Comparison of ENCODE assay signal across 15 cellular contexts in the genomic region with DNA sequence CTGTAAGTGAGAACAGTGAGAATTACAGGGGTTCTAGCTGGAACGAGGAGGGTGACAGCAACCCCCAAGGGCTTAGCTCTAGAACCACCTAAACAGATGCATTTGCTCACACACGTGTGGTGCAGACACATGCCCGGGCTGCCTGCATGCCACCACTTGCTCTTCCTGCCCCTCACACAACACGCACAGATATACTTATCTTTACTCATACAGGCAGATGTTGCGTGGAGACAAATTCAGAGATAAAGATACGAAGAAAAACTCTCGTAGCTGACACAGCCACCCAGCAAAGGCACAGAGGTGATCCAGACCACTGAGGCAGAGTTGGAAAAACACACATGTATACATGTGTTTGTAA. TPM values are rescaled to one million over a fixed set of nuclear protein-coding genes. Genes with fewer than 3 reads are reported as not detected.
DNase-seq lines count a peak whose midpoint lies in the region; ATAC-seq and TF ChIP-seq lines count a peak whose summit lies in the region.
"Had no signal": no experiment of that assay in that cellular context is flagged by ENCODE, and none has a peak within 500 bp of the region (broad histone marks: within the 10 kb centered on the region; RNA-seq: fewer than 3 reads in every experiment).

No MANE protein-coding gene starts in this region.

- H3K27ac ChIP-seq in foreskin keratinocyte (peak overlapping the region; percentile 83), suprapubic skin (peak overlapping the region; percentile 68)
- H3K27ac ChIP-seq: A549 had no signal

- no peaks in the 10 kb centered on the region for H3K27me3 ChIP-seq in foreskin keratinocyte
- no peaks in the 10 kb centered on the region for H3K27me3 ChIP-seq in suprapubic skin

- H3K4me3 Mint-ChIP-seq in activated CD4-positive, alpha-beta T cell treated with anti-CD3 and anti-CD28 coated beads, Interleukin-2, amount 10 ng/mL, durations not matched to agents 24 days and 14 days = peak overlapping the region; percentile 65

- DNase-seq in activated CD4-positive, alpha-beta T cell treated with anti-CD3 and anti-CD28 coated beads, Interleukin-2, amount 10 ng/mL, durations not matched to agents 24 days and 14 days = no peak
- DNase-seq in activated CD4-positive, alpha-beta T cell treated with anti-CD3 and anti-CD28 coated beads for 4 hours = no peak
- peak; percentile 72 for DNase-seq in UCSD-AML1 (lab: John Stamatoyannopoulos, UW; ENCODE audit: unreplicated experiment)
- DNase-seq in foreskin keratinocyte = peak; percentile 67 to 86
- DNase-seq in suprapubic skin (ENCODE audit: low spot score in 2 of 2) = no peak
- DNase-seq in epidermal melanocyte (ENCODE audit: insufficient read length, low spot score) = no peak
- DNase-seq in SHP77 (lab: John Stamatoyannopoulos, UW) = no peak
- DNase-seq in DMS153 (lab: John Stamatoyannopoulos, UW) = no peak
- DNase-seq: activated CD4-positive, CD25-positive, alpha-beta regulatory T cell; activated effector memory CD4-positive, alpha-beta T cell treated with anti-CD3 and anti-CD28 coated beads, Interleukin-2, amount 50 U/mL, for 16 hours; DMS79 treated with DMSO at 0.1 percent for 48 hours; NCI-H226; stimulated activated CD4-positive, alpha-beta T cell treated with anti-CD3 and anti-CD28 coated beads, Interleukin-4, amount 100 ng/mL, for 24 hours had no signal

- WGBS in suprapubic skin = 42% methylated on average over 7 of the region's 7 CpGs

- H3K4me1 ChIP-seq in foreskin keratinocyte (peaks cover 20% of the 10 kb centered on the region), suprapubic skin (peaks cover 37% of the 10 kb centered on the region)
- H3K4me1 ChIP-seq: A549 had no signal

- H3K27ac Mint-ChIP-seq in activated CD4-positive, alpha-beta T cell treated with anti-CD3 and anti-CD28 coated beads, Interleukin-2, amount 10 ng/mL, durations not matched to agents 24 days and 14 days = peak overlapping the region; percentile 2

- TF ChIP-seq POLR2A in suprapubic skin (IDR thresholded peaks at IDR 0.05) = no peak

- peaks cover 26% of the 10 kb centered on the region for H3K36me3 ChIP-seq in suprapubic skin
- H3K36me3 ChIP-seq: prostate gland had no signal

- no peak for TF ChIP-seq EP300 in suprapubic skin (IDR thresholded peaks at IDR 0.05)

- intact Hi-C loops in activated CD4-positive, alpha-beta T cell treated with anti-CD3 and anti-CD28 coated beads, Interleukin-2, amount 10 ng/mL, durations not matched to agents 24 days and 14 days (cut with micrococcal nuclease) = no loop called here

- no peaks in the 10 kb centered on the region for H3K9me3 Mint-ChIP-seq in activated CD4-positive, alpha-beta T cell treated with anti-CD3 and anti-CD28 coated beads, Interleukin-2, amount 10 ng/mL, durations not matched to agents 24 days and 14 days

- peak; percentile 93 for ATAC-seq in foreskin keratinocyte
- ATAC-seq: A549 had no signal

- H3K4me1 Mint-ChIP-seq in activated CD4-positive, alpha-beta T cell treated with anti-CD3 and anti-CD28 coated beads, Interleukin-2, amount 10 ng/mL, durations not matched to agents 24 days and 14 days = peaks cover 21% of the 10 kb centered on the region

- peaks cover 35% of the 10 kb centered on the region for H3K36me3 Mint-ChIP-seq in activated CD4-positive, alpha-beta T cell treated with anti-CD3 and anti-CD28 coated beads, Interleukin-2, amount 10 ng/mL, durations not matched to agents 24 days and 14 days (ENCODE audit: low read depth)

- no peaks in the 10 kb centered on the region for H3K9me3 ChIP-seq in suprapubic skin
- H3K9me3 ChIP-seq: A549, prostate gland had no signal

- H3K27me3 Mint-ChIP-seq in activated CD4-positive, alpha-beta T cell treated with anti-CD3 and anti-CD28 coated beads, Interleukin-2, amount 10 ng/mL, durations not matched to agents 24 days and 14 days = no peaks in the 10 kb centered on the region

- peak overlapping the region; percentile 9 for H3K4me3 ChIP-seq in suprapubic skin
- H3K4me3 ChIP-seq: A549, prostate gland had no signal

- TF ChIP-seq CTCF in foreskin keratinocyte (conservative IDR thresholded peaks at IDR 0.05) (no peak), suprapubic skin (IDR thresholded peaks at IDR 0.05) (no peak)

RNA-seq across cellular contexts. Expression of gene VANGL1, which starts 13.5 kb away (rescaled TPM):
- total RNA-seq in activated CD4-positive, alpha-beta T cell treated with anti-CD3 and anti-CD28 coated beads, Interleukin-2, amount 10 ng/mL, durations not matched to agents 24 days and 14 days = 7.6 and 7.8 TPM in 2 replicates
- total RNA-seq in foreskin keratinocyte (29.6 and 30.0 TPM in 2 replicates), suprapubic skin (10 to 100 TPM; 17.7 to 33.6 (median 26.2) TPM)
- polyA plus RNA-seq in foreskin keratinocyte = 6.3 and 7.7 TPM in 2 replicates

Comparison
In these comparisons a context has a peak if more than half of its experiments do, and no peak if none do; other contexts are left out.
1. DNase-seq: peak in UCSD-AML1 (single experiment) and foreskin keratinocyte (2 of 2); none in activated CD4-positive, alpha-beta T cell treated with anti-CD3 and anti-CD28 coated beads, Interleukin-2, amount 10 ng/mL, durations not matched to agents 24 days and 14 days (single experiment), activated CD4-positive, alpha-beta T cell treated with anti-CD3 and anti-CD28 coated beads for 4 hours (0 of 2), suprapubic skin (0 of 2), epidermal melanocyte (single experiment), SHP77 (0 of 2) and DMS153 (single experiment).